9 cellular contexts compared by ENCODE assay signal in genomic region chr3:58560771-58561311, GRCh38. TPM values are rescaled to one million over a fixed set of nuclear protein-coding genes. Genes with fewer than 3 reads are reported as not detected.
DNase-seq lines count a peak whose midpoint lies in the region; ATAC-seq and TF ChIP-seq lines count a peak whose summit lies in the region.
"Had no signal": no experiment of that assay in that cellular context is flagged by ENCODE, and none has a peak within 500 bp of the region (broad histone marks: within the 10 kb centered on the region; RNA-seq: fewer than 3 reads in every experiment).

No MANE protein-coding gene starts in this region.

- peaks cover 27% of the 10 kb centered on the region for H3K4me1 Mint-ChIP-seq in osteocyte (ENCODE audit: unreplicated experiment)

- H3K9ac ChIP-seq in OCI-LY1 (ENCODE audit: low read length) = no peak overlapping the region

- H3K36me3 ChIP-seq in OCI-LY1 (ENCODE audit: insufficient read depth, low read length) = no peaks in the 10 kb centered on the region
- peaks cover 0 to 38% (median 8%) of the 10 kb centered on the region in 4 donors for H3K36me3 ChIP-seq in esophagus muscularis mucosa
- H3K36me3 ChIP-seq in psoas muscle (ENCODE audit: insufficient read depth in 1 of 2, low read depth in 1 of 2) = no peaks in the 10 kb centered on the region

- TF ChIP-seq EP300 in esophagus muscularis mucosa (IDR thresholded peaks at IDR 0.05) = no peak

- peak overlapping the region; percentile 71 for H3K27ac Mint-ChIP-seq in osteocyte (ENCODE audit: unreplicated experiment)

- in situ Hi-C loops in GM13977 (cut with MboI; ENCODE audit: low pct_unique_long_range_greater_than_20kb, low sequenced_read_pairs, unreplicated experiment) = no loop called here

- no peak overlapping the region for H3K4me3 Mint-ChIP-seq in osteocyte (ENCODE audit: unreplicated experiment)

- ATAC-seq in psoas muscle = no peak

- H3K36me3 Mint-ChIP-seq in osteocyte (ENCODE audit: unreplicated experiment) = no peaks in the 10 kb centered on the region

- H3K27me3 ChIP-seq in OCI-LY1 (ENCODE audit: insufficient read depth, low read length) (no peaks in the 10 kb centered on the region), esophagus muscularis mucosa (no peaks in the 10 kb centered on the region), psoas muscle (ENCODE audit: insufficient read depth in 3 of 3, low read length in 2 of 3) (no peaks in the 10 kb centered on the region)

- H3K27me3 Mint-ChIP-seq in osteocyte (ENCODE audit: unreplicated experiment) = no peaks in the 10 kb centered on the region

- no peak overlapping the region for H3K27ac ChIP-seq in OCI-LY1 (ENCODE audit: low read depth, low read length, poor library complexity, severe bottlenecking)
- no peak overlapping the region for H3K27ac ChIP-seq in esophagus muscularis mucosa (replicated peaks in 1 of 4)
- H3K27ac ChIP-seq in psoas muscle = no peak overlapping the region

- no peak overlapping the region for H3K4me2 ChIP-seq in OCI-LY1 (ENCODE audit: low read length)

- peaks cover 5% of the 10 kb centered on the region for H3K9me3 Mint-ChIP-seq in osteocyte (ENCODE audit: unreplicated experiment)

- no peak for TF ChIP-seq POLR2A in esophagus muscularis mucosa (IDR thresholded peaks at IDR 0.05; ENCODE audit: low read depth)

- H3K9me3 ChIP-seq in OCI-LY1 (ENCODE audit: low read length) (no peaks in the 10 kb centered on the region), esophagus muscularis mucosa (no peaks in the 10 kb centered on the region), psoas muscle (no peaks in the 10 kb centered on the region)

- no peaks in the 10 kb centered on the region for H3K9me2 ChIP-seq in OCI-LY1 (ENCODE audit: low read depth, low read length)

- peak; percentile 22 for TF ChIP-seq CTCF in GM13977 (IDR thresholded peaks at IDR 0.05; ENCODE audit: extremely low read depth, insufficient read depth, missing control alignments)
- TF ChIP-seq CTCF in OCI-LY1 (IDR thresholded peaks at IDR 0.05; ENCODE audit: low read length) = peak; percentile 33; the same call in 1 of the 2 replicates
- TF ChIP-seq CTCF in esophagus muscularis mucosa (IDR thresholded peaks at IDR 0.05) = peak; percentile 7 to 25 (median 24)
- peak; percentile 69 for TF ChIP-seq CTCF in osteocyte (IDR thresholded peaks at IDR 0.05)
- no peak for TF ChIP-seq CTCF in psoas muscle (IDR thresholded peaks at IDR 0.05)

- H4K20me1 ChIP-seq in OCI-LY1 (ENCODE audit: insufficient read depth, low read length) = no peaks in the 10 kb centered on the region

- 70% methylated on average over 12 of the region's 12 CpGs for WGBS in esophagus muscularis mucosa
- 57 to 72% (median 65%) methylated on average over 12 of the region's 12 CpGs for WGBS in psoas muscle, 3 donors

- H3K4me3 ChIP-seq in OCI-LY1 (ENCODE audit: low read depth, low read length, poor library complexity, severe bottlenecking) (no peak overlapping the region), esophagus muscularis mucosa (no peak overlapping the region), psoas muscle (no peak overlapping the region)

- H2AFZ ChIP-seq in OCI-LY1 (ENCODE audit: low read length) = no peak overlapping the region

- intact Hi-C loops in esophagus muscularis mucosa (cut with DNase I) = no loop called here
- intact Hi-C loops in psoas muscle (cut with DNase I) = no loop called here

- no peaks in the 10 kb centered on the region for H3K79me2 ChIP-seq in OCI-LY1 (ENCODE audit: insufficient read depth, low read length)

- no peaks in the 10 kb centered on the region for H3F3A ChIP-seq in OCI-LY1 (ENCODE audit: insufficient read depth, low read length)

- H3K4me1 ChIP-seq in OCI-LY1 (ENCODE audit: insufficient read depth, low read length, severe bottlenecking) (no peaks in the 10 kb centered on the region), esophagus muscularis mucosa (peaks cover 0 to 8% (median 3%) of the 10 kb centered on the region in 4 donors), psoas muscle (no peaks in the 10 kb centered on the region)

- DNase-seq in GM13977 (ENCODE audit: low spot score) = no peak
- no peak for DNase-seq in esophagus muscularis mucosa (ENCODE audit: extremely low spot score)
- peak; percentile 87 for DNase-seq in osteocyte (ENCODE audit: extremely low spot score, unreplicated experiment)
- no peak for DNase-seq in psoas muscle
- DNase-seq in NCI-H748 treated with DMSO at 0.1 percent for 48 hours (lab: John Stamatoyannopoulos, UW) = no peak
- DNase-seq in activated T-cell treated with anti-CD3 and anti-CD28 coated beads, Interleukin-2, amount 50 U/mL, for 1 hour = no peak
- DNase-seq in activated CD4-positive, alpha-beta T cell treated with anti-CD3 and anti-CD28 coated beads for 1 hour = no peak

RNA-seq across cellular contexts. Expression of gene FAM107A, which starts 16.4 kb away (rescaled TPM):
- total RNA-seq in esophagus muscularis mucosa = 100 to 1,000 TPM in 2 of 4 donors, 10 to 100 TPM in 2; 35.7 to 107 (median 92.7) TPM
- not detected in 2 replicates for total RNA-seq in osteocyte
- 10 to 100 TPM; 10.8 to 19.0 (median 17.8) TPM for total RNA-seq in psoas muscle
- 10 to 100 TPM; 16.5 to 24.0 (median 22.6) TPM for polyA plus RNA-seq in psoas muscle
- total RNA-seq: T-helper 1 cell treated with Interleukin-12 subunit alpha and Interleukin-12 subunit beta and Interleukin-4 antibody, amounts not matched to agents 30 ng/mL and 1 ng/mL, for 36 hours had no signal

RNA-seq across cellular contexts. Expression of gene ACOX2, which starts 23.9 kb away (rescaled TPM):
- total RNA-seq in esophagus muscularis mucosa = 10 to 100 TPM; 18.3 to 28.9 (median 20.2) TPM
- total RNA-seq in osteocyte = 0.51 TPM in 1 of 2 replicates, not detected in the other
- 10 to 100 TPM in 2 of 4 donors, 1 to 10 TPM in 2; 1.8 to 18.1 (median 8.7) TPM for total RNA-seq in psoas muscle
- 1 to 10 TPM; 2.2 to 4.4 (median 2.4) TPM for polyA plus RNA-seq in psoas muscle
- total RNA-seq: T-helper 1 cell treated with Interleukin-12 subunit alpha and Interleukin-12 subunit beta and Interleukin-4 antibody, amounts not matched to agents 30 ng/mL and 1 ng/mL, for 36 hours had no signal

Comparison
In these comparisons a context has a peak if more than half of its experiments do, and no peak if none do; other contexts are left out.
1. RNA of gene FAM107A, which starts 16.4 kb away (total RNA-seq): 35.7 to 107 TPM in esophagus muscularis mucosa and 10.8 to 19.0 TPM in psoas muscle; not detected in osteocyte; every median in the first group is over 10 times any median in the second.